ENCODE assay signal across 10 cellular contexts in genomic region chr4:89929425-89930272, GRCh38. TPM values are rescaled to one million over a fixed set of nuclear protein-coding genes. Genes with fewer than 3 reads are reported as not detected.
DNase-seq lines count a peak whose midpoint lies in the region; ATAC-seq and TF ChIP-seq lines count a peak whose summit lies in the region.
"Had no signal": no experiment of that assay in that cellular context is flagged by ENCODE, and none has a peak within 500 bp of the region (broad histone marks: within the 10 kb centered on the region; RNA-seq: fewer than 3 reads in every experiment).

No MANE protein-coding gene starts in this region.

- ATAC-seq in GM18505 (IDR thresholded peaks at IDR 0.05; ENCODE audit: unreplicated experiment) (peak; percentile 91), GM21390 (IDR thresholded peaks at IDR 0.05; ENCODE audit: unreplicated experiment) (peak; percentile 75), HG03469 (IDR thresholded peaks at IDR 0.05; ENCODE audit: unreplicated experiment) (peak; percentile 90)

- TF ChIP-seq CTCF in epithelial cell of proximal tubule (conservative IDR thresholded peaks at IDR 0.05; ENCODE audit: low read depth, low read length) (no peak), CD14-positive monocyte (IDR thresholded peaks at IDR 0.05) (no peak)

- no peak for TF ChIP-seq POLR2A in GM18505 (IDR thresholded peaks at IDR 0.05; ENCODE audit: borderline replicate concordance, extremely low read depth, insufficient read depth, insufficient read length)

- H3K36me3 Mint-ChIP-seq in CD14-positive monocyte, result no peaks in the 10 kb centered on the region

- intact Hi-C loops in CD14-positive monocyte (cut with micrococcal nuclease), result no loop called here

- peak overlapping the region; percentile 27 for H3K4me3 ChIP-seq in epithelial cell of proximal tubule (ENCODE audit: low read depth, low read length)

- DNase-seq in epithelial cell of proximal tubule (ENCODE audit: low read depth), result peak; percentile 39
- no peak for DNase-seq in CD14-positive monocyte (ENCODE audit: low spot score)
- no peak for DNase-seq in occipital lobe (lab: John Stamatoyannopoulos, UW)
- no peak for DNase-seq in C1 segment of cervical spinal cord (lab: John Stamatoyannopoulos, UW)
- DNase-seq in retina, result no peak
- DNase-seq: nephron progenitor cell, Right ventricle myocardium superior had no signal

- H3K4me1 Mint-ChIP-seq in CD14-positive monocyte, result peaks cover 2% of the 10 kb centered on the region
- H3K4me1 Mint-ChIP-seq: nephron progenitor cell had no signal

- H3K9me3 Mint-ChIP-seq in CD14-positive monocyte, result peaks cover 3 to 11% (median 7%) of the 10 kb centered on the region in 7 donors

- peaks cover 0 to 2% (median 0%) of the 10 kb centered on the region in 3 donors for H3K27me3 Mint-ChIP-seq in CD14-positive monocyte (ENCODE audit: low read depth in 3 of 3)

- H3K4me3 Mint-ChIP-seq in CD14-positive monocyte, result no peak overlapping the region
- H3K4me3 Mint-ChIP-seq: nephron progenitor cell had no signal

- H3K27ac Mint-ChIP-seq in CD14-positive monocyte, result no peak overlapping the region
- H3K27ac Mint-ChIP-seq: nephron progenitor cell had no signal

RNA-seq across cellular contexts. Expression of gene MMRN1, which starts 35.0 kb away (rescaled TPM):
- total RNA-seq in epithelial cell of proximal tubule (not detected in 2 replicates), occipital lobe (2.5 TPM)
- polyA plus RNA-seq in CD14-positive monocyte, result under 1 TPM in 1 of 2 donors, not detected in 1; 0.07 TPM
